Comparison of ENCODE assay signal across 10 cellular contexts in the genomic region with DNA sequence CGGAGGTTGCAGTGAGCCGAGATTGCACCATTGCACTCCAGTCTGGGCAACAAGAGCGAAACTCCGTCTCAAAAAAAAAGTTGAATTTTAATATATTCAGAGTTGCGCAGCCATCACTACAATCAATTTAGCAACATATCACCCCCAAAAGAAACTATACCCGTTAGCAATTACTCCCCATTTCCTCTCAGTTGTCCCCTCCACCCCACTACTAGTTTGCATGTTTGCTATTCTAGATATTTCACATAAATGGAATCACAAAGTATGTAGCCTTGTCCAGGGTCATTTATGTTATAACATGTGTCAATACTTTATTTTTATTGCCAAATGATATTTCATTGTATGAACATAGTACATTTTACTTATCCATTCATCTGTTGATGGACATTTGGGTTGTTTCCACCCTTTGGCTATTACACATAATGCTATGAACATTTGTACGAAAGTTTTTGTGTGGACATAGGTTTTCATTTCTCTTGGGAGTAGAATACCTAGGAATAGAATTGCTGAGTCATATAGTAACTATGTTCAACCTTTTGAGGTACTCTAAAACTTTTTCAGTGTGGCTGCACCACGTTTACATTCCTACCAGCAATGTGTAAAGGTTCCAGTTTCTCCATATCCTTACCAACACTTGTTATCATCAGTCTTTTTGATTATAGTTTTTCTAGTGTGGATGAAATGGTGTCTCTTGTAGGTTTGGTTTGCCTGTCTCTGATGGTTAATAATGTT. TPM values are rescaled to one million over a fixed set of nuclear protein-coding genes. Genes with fewer than 3 reads are reported as not detected.
DNase-seq lines count a peak whose midpoint lies in the region; ATAC-seq, FAIRE-seq and TF ChIP-seq lines count a peak whose summit lies in the region.
"Had no signal": no experiment of that assay in that cellular context is flagged by ENCODE, and none has a peak within 500 bp of the region (broad histone marks: within the 10 kb centered on the region; RNA-seq: fewer than 3 reads in every experiment).

No MANE protein-coding gene starts in this region.

- H3K27me3 ChIP-seq in lower lobe of right lung (ENCODE audit: low read depth), result no peaks in the 10 kb centered on the region
- H3K27me3 ChIP-seq: brain microvascular endothelial cell had no signal

- H3K4me3 ChIP-seq in A549, result no peak overlapping the region
- no peak overlapping the region for H3K4me3 ChIP-seq in lower lobe of right lung

- TF ChIP-seq CTCF in A549 (IDR thresholded peaks at IDR 0.05) (no peak), lower lobe of right lung (IDR thresholded peaks at IDR 0.05) (no peak)

- H3K27ac ChIP-seq in A549, result peak overlapping the region; percentile 93 to 99
- H3K27ac ChIP-seq in lower lobe of right lung, result peak overlapping the region; percentile 99

- intact Hi-C loops in activated T-helper 2 cell treated with anti-CD3 and anti-CD28 coated beads, Interferon-gamma antibody, Interleukin-2, Interleukin-4, amounts not matched to agents 10 μg/mL and 5 μg/mL and 100 μg/mL, durations not matched to agents 14 hours and 24 hours and 36 hours (cut with micrococcal nuclease), result loop anchor here (5.0 kb wide), 3 partner anchors 44 to 461 kb away; partner anchors contain the start of gene NRIP3
- intact Hi-C loops in lower lobe of right lung (cut with DNase I), result no loop called here

- no peak for TF ChIP-seq POLR2A in A549 (IDR thresholded peaks at IDR 0.05; ENCODE audit: low read length)

- TF ChIP-seq RAD21 in A549 (conservative IDR thresholded peaks at IDR 0.05 in 1 of 2, IDR thresholded peaks at IDR 0.05 in 1 of 2), result no peak

- H3K36me3 ChIP-seq in lower lobe of right lung, result no peaks in the 10 kb centered on the region
- H3K36me3 ChIP-seq: brain microvascular endothelial cell had no signal

- WGBS in A549 (ENCODE audit: missing lambda C conversion rate), result 76% methylated on average over 8 of the region's 8 CpGs

- POLR2A ChIA-PET in A549 (lab: Yijun Ruan, JAX), result interaction anchor here (4.0 kb wide), 1 partner anchor 110 kb away, joined by 46 read pairs; the partner anchor contains the start of gene WEE1

- peak overlapping the region; percentile 88 for H3K4me2 ChIP-seq in A549

- H3K4me1 ChIP-seq in A549 (peaks cover 20% of the 10 kb centered on the region), lower lobe of right lung (peaks cover 23% of the 10 kb centered on the region)

- H3K27ac Mint-ChIP-seq in activated T-helper 2 cell treated with anti-CD3 and anti-CD28 coated beads, Interferon-gamma antibody, Interleukin-2, Interleukin-4, amounts not matched to agents 10 μg/mL and 5 μg/mL and 100 μg/mL, durations not matched to agents 14 hours and 24 hours and 36 hours, result peak overlapping the region; percentile 63

- H3K4me3 Mint-ChIP-seq in activated T-helper 2 cell treated with anti-CD3 and anti-CD28 coated beads, Interferon-gamma antibody, Interleukin-2, Interleukin-4, amounts not matched to agents 10 μg/mL and 5 μg/mL and 100 μg/mL, durations not matched to agents 14 hours and 24 hours and 36 hours (ENCODE audit: low read depth), result peak overlapping the region; percentile 93

- DNase-seq in A549 (ENCODE audit: low read depth in 1 of 2, low spot score in 1 of 2), result peak in 1 of 2 experiments; percentile 20
- peak; percentile 24 for DNase-seq in H4 (ENCODE audit: low spot score)
- DNase-seq in activated T-helper 2 cell treated with anti-CD3 and anti-CD28 coated beads, Interferon-gamma antibody, Interleukin-2, Interleukin-4, amounts not matched to agents 10 μg/mL and 5 μg/mL and 100 μg/mL, durations not matched to agents 14 hours and 24 hours and 36 hours (ENCODE audit: low spot score), result no peak
- DNase-seq in lower lobe of right lung, result no peak
- DNase-seq in amygdala (lab: John Stamatoyannopoulos, UW), result no peak
- DNase-seq in NCI-H2081 (lab: John Stamatoyannopoulos, UW), result no peak
- DNase-seq: brain microvascular endothelial cell; stimulated activated CD4-positive, alpha-beta T cell treated with anti-CD3 and anti-CD28 coated beads, Interleukin-4, amount 100 ng/mL, for 4 hours had no signal

- H3K27me3 Mint-ChIP-seq in activated T-helper 2 cell treated with anti-CD3 and anti-CD28 coated beads, Interferon-gamma antibody, Interleukin-2, Interleukin-4, amounts not matched to agents 10 μg/mL and 5 μg/mL and 100 μg/mL, durations not matched to agents 14 hours and 24 hours and 36 hours (ENCODE audit: low read depth), result no peaks in the 10 kb centered on the region

- H3K4me1 Mint-ChIP-seq in activated T-helper 2 cell treated with anti-CD3 and anti-CD28 coated beads, Interferon-gamma antibody, Interleukin-2, Interleukin-4, amounts not matched to agents 10 μg/mL and 5 μg/mL and 100 μg/mL, durations not matched to agents 14 hours and 24 hours and 36 hours (ENCODE audit: low read depth), result peaks cover 18% of the 10 kb centered on the region

- H3K9me3 Mint-ChIP-seq in activated T-helper 2 cell treated with anti-CD3 and anti-CD28 coated beads, Interferon-gamma antibody, Interleukin-2, Interleukin-4, amounts not matched to agents 10 μg/mL and 5 μg/mL and 100 μg/mL, durations not matched to agents 14 hours and 24 hours and 36 hours, result no peaks in the 10 kb centered on the region

- FAIRE-seq in A549 (lab: Jason Lieb, UNC), result no peak

- CTCF ChIA-PET in A549 (lab: Yijun Ruan, JAX), result no interaction called here

- no peaks in the 10 kb centered on the region for H3K9me3 ChIP-seq in A549
- no peaks in the 10 kb centered on the region for H3K9me3 ChIP-seq in lower lobe of right lung

- peaks cover 32% of the 10 kb centered on the region for H3K36me3 Mint-ChIP-seq in activated T-helper 2 cell treated with anti-CD3 and anti-CD28 coated beads, Interferon-gamma antibody, Interleukin-2, Interleukin-4, amounts not matched to agents 10 μg/mL and 5 μg/mL and 100 μg/mL, durations not matched to agents 14 hours and 24 hours and 36 hours (ENCODE audit: low read depth)

- TF ChIP-seq EP300 in A549 (IDR thresholded peaks at IDR 0.05), result no peak

- no peak for ATAC-seq in A549
- no peak for ATAC-seq in lower lobe of right lung
- ATAC-seq in HG02970 (IDR thresholded peaks at IDR 0.05; ENCODE audit: low FRiP score, unreplicated experiment), result no peak
- no peak for ATAC-seq in HG02763 (IDR thresholded peaks at IDR 0.05; ENCODE audit: unreplicated experiment)

TF ChIP-seq in A549, 52 proteins besides CTCF, POLR2A, EP300 and RAD21:
- no peak for TF ChIP-seq BHLHE40 (IDR thresholded peaks at IDR 0.05; ENCODE audit: low read depth, low read length)
- no peak for TF ChIP-seq PHF8 (IDR thresholded peaks at IDR 0.05; ENCODE audit: borderline replicate concordance, low read depth)
- no peak for TF ChIP-seq MAX (IDR thresholded peaks at IDR 0.05)
- peak; percentile 83 for TF ChIP-seq NFE2L2 (conservative IDR thresholded peaks at IDR 0.05; ENCODE audit: low read length)
- TF ChIP-seq MYC (IDR thresholded peaks at IDR 0.05; ENCODE audit: borderline replicate concordance, low read length), result no peak
- no peak for TF ChIP-seq KDM1A (IDR thresholded peaks at IDR 0.05; ENCODE audit: low read depth)
- no peak for TF ChIP-seq FOSL2 (IDR thresholded peaks at IDR 0.05)
- peak; percentile 56 for TF ChIP-seq FOSL2 (CRISPR knock-in tag; IDR thresholded peaks at IDR 0.05)
- TF ChIP-seq GATA3 (IDR thresholded peaks at IDR 0.05; ENCODE audit: borderline replicate concordance), result no peak
- TF ChIP-seq EHMT2 (IDR thresholded peaks at IDR 0.05; ENCODE audit: low read depth), result no peak
- peak; percentile 97 for TF ChIP-seq MAFK (IDR thresholded peaks at IDR 0.05; ENCODE audit: partially characterized antibody)
- TF ChIP-seq USF2 (IDR thresholded peaks at IDR 0.05), result no peak

RNA-seq across cellular contexts. Expression of gene ZNF143, which starts 2.2 kb away (rescaled TPM):
- polyA plus RNA-seq in A549 (2011; rRNA removed) (37.7 and 38.4 TPM in 2 replicates), A549 (2017; fragmentation: RNase III; extraction: RNeasy Plus Mini Kit Qiagen cat#74134 plus additional on column Dnase treatment) (14.4 to 17.7 TPM (median 14.9 TPM) in 3 replicates)
- 18.9 and 26.1 TPM in 2 replicates for polyA plus RNA-seq in A549 (2012; cell fraction: cytosol; rRNA removed)
- polyA plus RNA-seq in A549 (2012; cell fraction: nucleus; rRNA removed), result 20.7 and 21.0 TPM in 2 replicates
- polyA minus RNA-seq in A549 (2011; rRNA and poly(A)+ RNA removed), result 92.8 and 135 TPM in 2 replicates
- total RNA-seq in H4 (2014; rRNA removed; shearing (Covaris generic)), result 27.6 and 38.0 TPM in 2 replicates
- total RNA-seq in activated T-helper 2 cell treated with anti-CD3 and anti-CD28 coated beads, Interferon-gamma antibody, Interleukin-2, Interleukin-4, amounts not matched to agents 10 μg/mL and 5 μg/mL and 100 μg/mL, durations not matched to agents 14 hours and 24 hours and 36 hours, result 30.9 and 36.8 TPM in 2 replicates
- total RNA-seq in lower lobe of right lung, result 34.0 TPM
